10 cellular contexts compared by ENCODE assay signal in the genomic region with DNA sequence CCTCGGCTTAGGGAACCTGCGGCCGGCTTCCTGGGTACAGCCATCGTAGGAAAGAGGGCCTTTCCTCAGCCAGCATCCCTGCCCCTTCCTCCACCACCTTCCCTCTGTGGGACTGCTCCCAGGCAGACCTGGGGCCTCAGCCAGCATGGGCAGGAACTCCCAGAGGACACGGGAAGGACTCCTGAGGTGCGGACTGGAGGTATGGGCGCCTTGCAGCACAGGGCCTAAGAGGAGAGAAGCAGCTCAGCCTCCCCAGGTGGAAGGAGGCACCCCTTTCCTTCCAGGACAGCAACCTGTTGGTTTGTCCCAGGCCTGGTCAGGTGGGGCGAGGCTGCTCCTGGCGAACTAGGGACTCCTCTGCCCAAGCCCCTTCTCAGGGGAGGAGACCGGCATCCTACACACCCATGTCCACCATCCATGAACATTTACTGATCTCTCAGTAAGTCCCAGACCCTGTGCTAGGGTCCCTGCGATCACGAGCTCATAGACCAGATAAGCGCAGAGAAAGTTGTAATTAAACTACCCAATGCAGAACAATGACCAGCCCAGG.
DNase-seq lines count a peak whose midpoint lies in the region; ATAC-seq and TF ChIP-seq lines count a peak whose summit lies in the region.
"Had no signal": no experiment of that assay in that cellular context is flagged by ENCODE, and none has a peak within 500 bp of the region (broad histone marks: within the 10 kb centered on the region; RNA-seq: fewer than 3 reads in every experiment).

No MANE protein-coding gene starts in this region.

- peaks cover 6 to 28% (median 13%) of the 10 kb centered on the region in 4 donors for H3K4me1 ChIP-seq in upper lobe of left lung

- POLR2A ChIA-PET in naive thymus-derived CD8-positive, alpha-beta T cell (lab: Charles Lee), result interaction anchor here (1.0 kb wide), 1 partner anchor 9 kb away, joined by 4 read pairs; no protein-coding TSS in a partner anchor

- H3K4me3 ChIP-seq in upper lobe of left lung, result peak overlapping the region in 3 of 4 donors; percentile 20 to 29 (median 27)

- no peak for TF ChIP-seq CTCF in upper lobe of left lung (IDR thresholded peaks at IDR 0.05)

- H3K27ac ChIP-seq in upper lobe of left lung (peak overlapping the region; percentile 19 to 77 (median 62)), substantia nigra (ENCODE audit: low read depth, low read length, poor library complexity, severe bottlenecking) (no peak overlapping the region)

- DNase-seq in activated naive CD4-positive, alpha-beta T cell treated with anti-CD3 and anti-CD28 coated beads, Interleukin-2, amount 50 U/mL, for 72 hours (ENCODE audit: low spot score in 2 of 2), result no peak
- DNase-seq in naive thymus-derived CD8-positive, alpha-beta T cell, result peak in 1 of 10 donors; percentile 15
- no peak for DNase-seq in upper lobe of left lung
- DNase-seq in GDM1 (lab: John Stamatoyannopoulos, UW), result no peak
- no peak for DNase-seq in epidermal melanocyte (ENCODE audit: insufficient read length, low spot score)
- DNase-seq in substantia nigra (lab: John Stamatoyannopoulos, UW), result no peak

- H3K4me1 Mint-ChIP-seq in activated naive CD4-positive, alpha-beta T cell treated with anti-CD3 and anti-CD28 coated beads, Interleukin-2, amount 50 U/mL, for 24 hours, result peaks cover 25% of the 10 kb centered on the region
- peaks cover 76% of the 10 kb centered on the region for H3K4me1 Mint-ChIP-seq in dendritic cell treated with granulocyte-macrophage colony-stimulating factor and Interleukin-4, amounts not matched to agents 40 ng/mL and 50 ng/mL, for 4 days (ENCODE audit: low read depth)
- H3K4me1 Mint-ChIP-seq in naive thymus-derived CD8-positive, alpha-beta T cell, result peaks cover 10 to 53% (median 36%) of the 10 kb centered on the region in 4 donors

- TF ChIP-seq EP300 in upper lobe of left lung (IDR thresholded peaks at IDR 0.05), result no peak

- H3K27me3 ChIP-seq in upper lobe of left lung, result no peaks in the 10 kb centered on the region
- H3K27me3 ChIP-seq: left lung had no signal

- no peaks in the 10 kb centered on the region for H3K9me3 ChIP-seq in upper lobe of left lung
- H3K9me3 ChIP-seq: left lung had no signal

- H3K36me3 Mint-ChIP-seq in activated naive CD4-positive, alpha-beta T cell treated with anti-CD3 and anti-CD28 coated beads, Interleukin-2, amount 50 U/mL, for 24 hours, result no peaks in the 10 kb centered on the region
- no peaks in the 10 kb centered on the region for H3K36me3 Mint-ChIP-seq in activated naive CD4-positive, alpha-beta T cell treated with anti-CD3 and anti-CD28 coated beads, Interleukin-2, amount 50 U/mL, for 72 hours
- no peaks in the 10 kb centered on the region for H3K36me3 Mint-ChIP-seq in dendritic cell treated with granulocyte-macrophage colony-stimulating factor and Interleukin-4, amounts not matched to agents 40 ng/mL and 50 ng/mL, for 4 days (ENCODE audit: low read depth)
- no peaks in the 10 kb centered on the region for H3K36me3 Mint-ChIP-seq in naive thymus-derived CD8-positive, alpha-beta T cell
- H3K36me3 Mint-ChIP-seq: brain had no signal

- no peaks in the 10 kb centered on the region for H3K27me3 Mint-ChIP-seq in activated naive CD4-positive, alpha-beta T cell treated with anti-CD3 and anti-CD28 coated beads, Interleukin-2, amount 50 U/mL, for 24 hours
- H3K27me3 Mint-ChIP-seq in dendritic cell treated with granulocyte-macrophage colony-stimulating factor and Interleukin-4, amounts not matched to agents 40 ng/mL and 50 ng/mL, for 4 days, result peaks cover 19% of the 10 kb centered on the region
- H3K27me3 Mint-ChIP-seq in naive thymus-derived CD8-positive, alpha-beta T cell, result peaks cover 0 to 6% (median 2%) of the 10 kb centered on the region in 5 donors

- H3K4me3 Mint-ChIP-seq in activated naive CD4-positive, alpha-beta T cell treated with anti-CD3 and anti-CD28 coated beads, Interleukin-2, amount 50 U/mL, for 24 hours, result peak overlapping the region; percentile 60
- no peak overlapping the region for H3K4me3 Mint-ChIP-seq in dendritic cell treated with granulocyte-macrophage colony-stimulating factor and Interleukin-4, amounts not matched to agents 40 ng/mL and 50 ng/mL, for 4 days
- H3K4me3 Mint-ChIP-seq in naive thymus-derived CD8-positive, alpha-beta T cell, result peak overlapping the region; percentile 22 to 76 (median 48)
- H3K4me3 Mint-ChIP-seq: brain had no signal

- H3K36me3 ChIP-seq in upper lobe of left lung, result no peaks in the 10 kb centered on the region
- H3K36me3 ChIP-seq: left lung had no signal

- H3K27ac Mint-ChIP-seq in activated naive CD4-positive, alpha-beta T cell treated with anti-CD3 and anti-CD28 coated beads, Interleukin-2, amount 50 U/mL, for 24 hours, result no peak overlapping the region
- no peak overlapping the region for H3K27ac Mint-ChIP-seq in activated naive CD4-positive, alpha-beta T cell treated with anti-CD3 and anti-CD28 coated beads, Interleukin-2, amount 50 U/mL, for 72 hours
- peak overlapping the region; percentile 86 for H3K27ac Mint-ChIP-seq in dendritic cell treated with granulocyte-macrophage colony-stimulating factor and Interleukin-4, amounts not matched to agents 40 ng/mL and 50 ng/mL, for 4 days
- H3K27ac Mint-ChIP-seq in naive thymus-derived CD8-positive, alpha-beta T cell, result peak overlapping the region in 3 of 10 donors; percentile 16 to 40 (median 35)

- intact Hi-C loops in dendritic cell treated with granulocyte-macrophage colony-stimulating factor and Interleukin-4, amounts not matched to agents 40 ng/mL and 50 ng/mL, for 4 days (cut with micrococcal nuclease), result loop anchor here (2.0 to 5.0 kb wide), 3 partner anchors 16 to 56 kb away; no protein-coding TSS in a partner anchor

- H3K9me3 Mint-ChIP-seq in activated naive CD4-positive, alpha-beta T cell treated with anti-CD3 and anti-CD28 coated beads, Interleukin-2, amount 50 U/mL, for 24 hours, result no peaks in the 10 kb centered on the region
- H3K9me3 Mint-ChIP-seq in activated naive CD4-positive, alpha-beta T cell treated with anti-CD3 and anti-CD28 coated beads, Interleukin-2, amount 50 U/mL, for 72 hours, result no peaks in the 10 kb centered on the region
- no peaks in the 10 kb centered on the region for H3K9me3 Mint-ChIP-seq in dendritic cell treated with granulocyte-macrophage colony-stimulating factor and Interleukin-4, amounts not matched to agents 40 ng/mL and 50 ng/mL, for 4 days
- H3K9me3 Mint-ChIP-seq in naive thymus-derived CD8-positive, alpha-beta T cell, result no peaks in the 10 kb centered on the region

- WGBS in upper lobe of left lung, 2 donors, result 81 to 84% methylated on average over 10 to 11 of the region's 13 CpGs

- no peak for ATAC-seq in activated naive CD4-positive, alpha-beta T cell treated with anti-CD3 and anti-CD28 coated beads, Interleukin-2, amount 50 U/mL, for 72 hours
- ATAC-seq in naive thymus-derived CD8-positive, alpha-beta T cell, result peak in 1 of 2 donors; percentile 2
- no peak for ATAC-seq in upper lobe of left lung (ENCODE audit: low FRiP score in 2 of 2)

- TF ChIP-seq POLR2A in upper lobe of left lung (IDR thresholded peaks at IDR 0.05), result no peak
